8 cellular contexts compared by ENCODE assay signal in genomic region chr1:51421961-51422360, GRCh38.
DNase-seq lines count a peak whose midpoint lies in the region; ATAC-seq and TF ChIP-seq lines count a peak whose summit lies in the region.
"Had no signal": no experiment of that assay in that cellular context is flagged by ENCODE, and none has a peak within 500 bp of the region (broad histone marks: within the 10 kb centered on the region; RNA-seq: fewer than 3 reads in every experiment).

No MANE protein-coding gene starts in this region.

- H3K4me3 ChIP-seq in Jurkat, Clone E6-1 (ENCODE audit: low read length), result no peak overlapping the region
- H3K4me3 ChIP-seq in foreskin fibroblast (ENCODE audit: low read depth in 1 of 2, low read length in 2 of 2), result peak overlapping the region in 1 of 2 donors; percentile 4
- H3K4me3 ChIP-seq: skin epidermis had no signal

- H3K36me3 Mint-ChIP-seq in osteocyte (ENCODE audit: unreplicated experiment), result peaks cover 19% of the 10 kb centered on the region

- peak overlapping the region; percentile 70 for H3K4me3 Mint-ChIP-seq in osteocyte (ENCODE audit: unreplicated experiment)

- H3K27ac Mint-ChIP-seq in osteocyte (ENCODE audit: unreplicated experiment), result peak overlapping the region; percentile 75

- H3K4me1 Mint-ChIP-seq in osteocyte (ENCODE audit: unreplicated experiment), result peaks cover 52% of the 10 kb centered on the region

- DNase-seq in GM04504 (ENCODE audit: low read depth), result peak; percentile 25
- peak; percentile 60 for DNase-seq in Jurkat, Clone E6-1 (ENCODE audit: low read depth, low spot score)
- DNase-seq in foreskin fibroblast, result peak; percentile 23 to 74
- no peak for DNase-seq in osteocyte (ENCODE audit: extremely low spot score, unreplicated experiment)
- DNase-seq in activated CD4-positive, CD25-positive, alpha-beta regulatory T cell treated with anti-CD3 and anti-CD28 coated beads, Interleukin-2, amount 50 U/mL, for 72 hours, result no peak

- ATAC-seq in SK-N-SH treated with all-trans-retinoic acid at 6 μM for 48 hours, result peak; percentile 89
- ATAC-seq in HG02623 (IDR thresholded peaks at IDR 0.05; ENCODE audit: unreplicated experiment), result no peak

- H3K27me3 Mint-ChIP-seq in osteocyte (ENCODE audit: unreplicated experiment), result no peaks in the 10 kb centered on the region

- no peak for TF ChIP-seq CTCF in foreskin fibroblast (IDR thresholded peaks at IDR 0.05; ENCODE audit: low read depth, low read length)
- TF ChIP-seq CTCF in osteocyte (IDR thresholded peaks at IDR 0.05), result no peak

- no peaks in the 10 kb centered on the region for H3K9me3 Mint-ChIP-seq in osteocyte (ENCODE audit: unreplicated experiment)

TF ChIP-seq in SK-N-SH treated with all-trans-retinoic acid at 6 μM for 48 hours, 23 proteins besides CTCF, POLR2A, EP300 and RAD21:
- TF ChIP-seq GLIS3 (CRISPR knock-in tag; IDR thresholded peaks at IDR 0.05) (no peak), TOX (CRISPR knock-in tag; IDR thresholded peaks at IDR 0.05; ENCODE audit: borderline replicate concordance) (no peak), ZNF70 (CRISPR knock-in tag; IDR thresholded peaks at IDR 0.05) (peak; percentile 83), ZC3H10 (CRISPR knock-in tag; IDR thresholded peaks at IDR 0.05) (no peak), ZFP30 (CRISPR knock-in tag; IDR thresholded peaks at IDR 0.05) (no peak), ZNF565 (CRISPR knock-in tag; conservative IDR thresholded peaks at IDR 0.05; ENCODE audit: low read depth) (no peak)
TF ChIP-seq in SK-N-SH treated with all-trans-retinoic acid at 6 μM for 48 hours: peak in this region for 1.

Comparison
In these comparisons a context has a peak if more than half of its experiments do, and no peak if none do; other contexts are left out.
1. DNase-seq: peak in GM04504 (single experiment), Jurkat, Clone E6-1 (single experiment) and foreskin fibroblast (2 of 2); none in osteocyte (single experiment) and activated CD4-positive, CD25-positive, alpha-beta regulatory T cell treated with anti-CD3 and anti-CD28 coated beads, Interleukin-2, amount 50 U/mL, for 72 hours (single experiment).